Comparison of ENCODE assay signal across 15 cellular contexts in the genomic region with DNA sequence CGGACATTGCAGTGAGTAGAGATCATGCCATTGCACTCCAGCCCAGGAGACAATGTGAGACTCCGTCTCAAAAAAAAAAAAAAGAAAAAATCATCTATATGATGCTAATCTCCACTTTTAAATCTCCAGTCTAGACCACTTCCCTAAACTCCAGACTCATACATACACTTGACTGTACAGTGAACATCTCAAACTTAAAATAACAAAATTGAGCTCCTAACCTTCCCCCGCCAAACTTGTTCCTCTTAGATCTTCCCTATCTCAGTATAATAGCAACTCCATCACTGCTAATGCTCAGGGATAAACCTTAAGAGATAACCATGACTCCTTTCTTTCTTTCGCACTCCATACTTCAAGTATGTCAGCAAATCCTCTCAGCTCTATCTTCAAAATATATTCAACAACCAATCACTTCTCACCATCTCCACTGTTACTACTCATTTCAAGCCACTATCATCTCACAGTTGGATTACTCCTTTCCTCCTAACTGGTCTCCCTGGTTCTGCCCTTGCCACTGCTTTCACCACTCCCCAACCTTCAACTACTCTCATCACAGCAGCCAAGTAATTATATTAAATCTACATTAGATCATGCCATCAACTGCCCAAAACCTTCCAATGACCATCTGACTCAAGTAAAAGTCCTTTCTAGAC. TPM values are rescaled to one million over a fixed set of nuclear protein-coding genes. Genes with fewer than 3 reads are reported as not detected.
DNase-seq lines count a peak whose midpoint lies in the region; ATAC-seq lines count a peak whose summit lies in the region.
"Had no signal": no experiment of that assay in that cellular context is flagged by ENCODE, and none has a peak within 500 bp of the region (broad histone marks: within the 10 kb centered on the region; RNA-seq: fewer than 3 reads in every experiment).

No MANE protein-coding gene starts in this region.

- POLR2A ChIA-PET in T-cell (lab: Charles Lee): interaction anchor here in 1 of 2 donors (0.6 to 1.4 kb wide), 2 partner anchors 9 to 109 kb away, joined by 3 to 7 read pairs; no protein-coding TSS in a partner anchor

- H3K9me3 ChIP-seq in BLaER1 treated with 17β-estradiol and CSF1 and Interleukin-3, amounts not matched to agents 10 nM and 100 nM (replicated peaks in 1 of 11): peaks cover 0 to 4% (median 0%) of the 10 kb centered on the region in 11 experiments; a peak in 1 of 22 replicates
- H3K9me3 ChIP-seq in right cardiac atrium (ENCODE audit: control insufficient read depth, low read length): no peaks in the 10 kb centered on the region
- H3K9me3 ChIP-seq: gastroesophageal sphincter had no signal

- H3K36me3 Mint-ChIP-seq in T-cell: peaks cover 8% of the 10 kb centered on the region
- no peaks in the 10 kb centered on the region for H3K36me3 Mint-ChIP-seq in immature natural killer cell

- H3K4me2 ChIP-seq in BLaER1 treated with 17β-estradiol and CSF1 and Interleukin-3, amounts not matched to agents 10 nM and 100 nM: peak overlapping the region in 10 of 11 experiments; percentile 29 to 77 (median 60); a peak in 15 of 22 replicates

- DNase-seq in GDM1 (lab: John Stamatoyannopoulos, UW) (peak; percentile 10), T-cell (no peak), immature natural killer cell (no peak), head of caudate nucleus (no peak), right cardiac atrium (no peak)
- DNase-seq in stimulated activated CD4-positive, alpha-beta T cell treated with anti-CD3 and anti-CD28 coated beads, Interleukin-4, amount 100 ng/mL, for 24 hours: no peak
- DNase-seq: amygdala; DMS79; mesenchymal stem cell; NCI-H2227 treated with DMSO at 0.1 percent for 48 hours; occipital lobe; stimulated activated CD4-positive, alpha-beta T cell treated with anti-CD3 and anti-CD28 coated beads, Interleukin-4, amount 100 ng/mL, for 1 hour; WERI-Rb-1 had no signal

- CTCF ChIA-PET in T-cell (lab: Charles Lee): interaction anchor here (0.7 kb wide), 2 partner anchors 8 to 31 kb away, joined by 4 read pairs; no protein-coding TSS in a partner anchor

- peaks cover 54 to 67% (median 56%) of the 10 kb centered on the region in 3 donors for H3K4me1 Mint-ChIP-seq in T-cell
- peaks cover 46 to 61% of the 10 kb centered on the region in 2 donors for H3K4me1 Mint-ChIP-seq in immature natural killer cell

- H4K20me1 ChIP-seq in BLaER1 treated with 17β-estradiol and CSF1 and Interleukin-3, amounts not matched to agents 10 nM and 100 nM: peaks cover 94 to 100% (median 98%) of the 10 kb centered on the region in 11 experiments

- WGBS in right cardiac atrium: 90% methylated on average over 4 of the region's 4 CpGs

- intact Hi-C loops in head of caudate nucleus (cut with DNase I) (no loop called here), right cardiac atrium (cut with DNase I) (no loop called here)

- H3K9me3 Mint-ChIP-seq in T-cell (no peaks in the 10 kb centered on the region), immature natural killer cell (no peaks in the 10 kb centered on the region)

- no peaks in the 10 kb centered on the region for H3K27me3 Mint-ChIP-seq in T-cell
- peaks cover 0 to 5% (median 3%) of the 10 kb centered on the region in 3 donors for H3K27me3 Mint-ChIP-seq in immature natural killer cell (ENCODE audit: low read depth in 3 of 3)

- no peaks in the 10 kb centered on the region for H3K27me3 ChIP-seq in BLaER1 treated with 17β-estradiol and CSF1 and Interleukin-3, amounts not matched to agents 10 nM and 100 nM
- no peaks in the 10 kb centered on the region for H3K27me3 ChIP-seq in right cardiac atrium (ENCODE audit: control insufficient read depth, insufficient read depth)
- H3K27me3 ChIP-seq: gastroesophageal sphincter had no signal

- peaks cover 5 to 44% (median 16%) of the 10 kb centered on the region in 11 experiments; a peak in 19 of 22 replicates for H3K36me3 ChIP-seq in BLaER1 treated with 17β-estradiol and CSF1 and Interleukin-3, amounts not matched to agents 10 nM and 100 nM
- H3K36me3 ChIP-seq: gastroesophageal sphincter, WERI-Rb-1 had no signal

- H3K27ac Mint-ChIP-seq in T-cell (peak overlapping the region; percentile 16 to 28), immature natural killer cell (peak overlapping the region; percentile 12 to 61 (median 36))

- H3K4me3 ChIP-seq in BLaER1 treated with 17β-estradiol and CSF1 and Interleukin-3, amounts not matched to agents 10 nM and 100 nM: no peak overlapping the region
- no peak overlapping the region for H3K4me3 ChIP-seq in right cardiac atrium (ENCODE audit: low read length)
- H3K4me3 ChIP-seq: gastroesophageal sphincter had no signal

- peaks cover 30 to 51% (median 39%) of the 10 kb centered on the region in 10 experiments for H3K4me1 ChIP-seq in BLaER1 treated with 17β-estradiol and CSF1 and Interleukin-3, amounts not matched to agents 10 nM and 100 nM
- peaks cover 1% of the 10 kb centered on the region for H3K4me1 ChIP-seq in right cardiac atrium (ENCODE audit: control insufficient read depth, insufficient read depth, low read length)

- peak in 1 of 4 experiments; percentile 43 for ATAC-seq in T-cell (replicated peaks in 1 of 4)
- ATAC-seq in right cardiac atrium: no peak
- ATAC-seq: gastroesophageal sphincter had no signal

- H3K9ac ChIP-seq in BLaER1 treated with 17β-estradiol and CSF1 and Interleukin-3, amounts not matched to agents 10 nM and 100 nM: no peak overlapping the region

- H3K27ac ChIP-seq in BLaER1 treated with 17β-estradiol and CSF1 and Interleukin-3, amounts not matched to agents 10 nM and 100 nM: peak overlapping the region in 3 of 11 experiments; percentile 14 to 47 (median 16); a peak in 3 of 22 replicates
- H3K27ac ChIP-seq in right cardiac atrium (ENCODE audit: low read length): no peak overlapping the region
- H3K27ac ChIP-seq: gastroesophageal sphincter, WERI-Rb-1 had no signal

- H3K4me3 Mint-ChIP-seq in T-cell: peak overlapping the region in 1 of 3 donors; percentile 1
- H3K4me3 Mint-ChIP-seq in immature natural killer cell: peak overlapping the region; percentile 1 to 48 (median 16)

RNA-seq across cellular contexts. Expression of gene MEMO1, which starts 12.0 kb away (rescaled TPM):
- total RNA-seq in T-cell (10 to 100 TPM; 35.0 to 46.3 (median 41.5) TPM), right cardiac atrium (10 to 100 TPM; 33.0 to 39.7 (median 37.0) TPM)
- polyA plus RNA-seq in immature natural killer cell (10 to 100 TPM; 32.8 to 49.1 (median 35.6) TPM), right cardiac atrium (37.0 TPM)

RNA-seq across cellular contexts. Expression of gene DPY30, which starts 40.7 kb away (rescaled TPM):
- total RNA-seq in T-cell (10 to 100 TPM; 30.3 to 54.1 (median 45.6) TPM), right cardiac atrium (10 to 100 TPM; 34.7 to 46.0 (median 44.1) TPM)
- polyA plus RNA-seq in immature natural killer cell (100 to 1,000 TPM; 130 to 163 (median 160) TPM), right cardiac atrium (92.1 TPM)
